ENCODE assay signal across 10 cellular contexts in the genomic region with DNA sequence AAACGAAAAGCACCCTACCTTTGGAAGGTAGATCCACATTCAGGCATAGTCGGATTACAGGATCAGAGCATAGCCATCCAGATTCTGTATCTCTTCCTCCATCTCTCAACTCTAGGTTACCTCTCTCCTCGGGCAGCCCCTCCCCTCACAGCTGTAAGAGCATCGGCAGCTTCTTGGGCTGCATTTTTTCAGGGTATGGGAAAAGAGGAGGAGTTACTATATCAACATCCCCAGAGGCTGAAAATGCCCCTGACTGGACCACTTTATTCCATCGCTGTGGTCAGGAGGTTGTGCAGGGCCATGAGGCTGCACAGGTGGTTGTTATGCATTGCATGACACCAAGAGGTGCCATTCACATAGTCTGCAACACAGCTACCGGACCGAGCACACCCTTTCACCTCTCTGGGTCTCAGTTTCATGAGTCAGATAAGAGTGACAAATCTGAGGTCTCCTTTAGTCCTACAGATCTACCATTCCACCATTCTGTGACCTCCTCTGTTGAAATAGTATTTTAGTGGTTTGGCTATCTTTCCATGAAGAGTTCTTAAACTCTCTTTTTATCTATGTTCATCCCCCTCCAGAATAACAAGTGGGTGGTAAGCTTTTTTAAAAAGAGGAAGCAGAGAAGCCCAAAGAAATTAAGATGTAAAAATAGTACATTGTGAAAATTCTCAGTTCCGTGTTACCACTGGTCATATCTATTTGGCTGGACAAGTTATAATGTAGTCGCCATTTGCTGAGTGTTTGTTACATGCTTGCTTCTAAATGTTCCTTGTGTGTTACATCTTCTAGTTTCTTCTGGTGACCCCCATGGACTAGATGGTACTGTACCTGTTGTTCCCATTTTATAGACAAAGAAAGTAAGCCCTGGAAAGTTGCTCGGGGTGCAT. TPM values are rescaled to one million over a fixed set of nuclear protein-coding genes. Genes with fewer than 3 reads are reported as not detected.
DNase-seq lines count a peak whose midpoint lies in the region; ATAC-seq, FAIRE-seq and TF ChIP-seq lines count a peak whose summit lies in the region.
"Had no signal": no experiment of that assay in that cellular context is flagged by ENCODE, and none has a peak within 500 bp of the region (broad histone marks: within the 10 kb centered on the region; RNA-seq: fewer than 3 reads in every experiment).

No MANE protein-coding gene starts in this region.

- peak; percentile 76 for FAIRE-seq in GM12878 (lab: Jason Lieb, UNC)

- ATAC-seq in GM18499 (IDR thresholded peaks at IDR 0.05; ENCODE audit: insufficient read depth, unreplicated experiment) (peak; percentile 72), GM21526 (IDR thresholded peaks at IDR 0.05; ENCODE audit: low FRiP score, unreplicated experiment) (peak; percentile 69), HG03469 (IDR thresholded peaks at IDR 0.05; ENCODE audit: unreplicated experiment) (peak; percentile 73), GM12878 (peak; percentile 81)

- in situ Hi-C loops in GM12878 (cut with MboI), result loop anchor here (10.0 kb wide), 1 partner anchor 52 kb away; a partner anchor contains a TSS

- H3K4me1 ChIP-seq in GM12878 (ENCODE audit: control insufficient read depth, insufficient read depth, low read length), result peaks cover 28% of the 10 kb centered on the region
- no peaks in the 10 kb centered on the region for H3K4me1 ChIP-seq in SJCRH30

- TF ChIP-seq POLR2A in GM12878 (IDR thresholded peaks at IDR 0.05; ENCODE audit: low read depth, low read length), result peak; percentile 84

- H3K27me3 ChIP-seq in GM12878 (replicated peaks in 1 of 2; ENCODE audit: control insufficient read depth in 2 of 2, insufficient read depth in 2 of 2, low read length in 1 of 2) (no peaks in the 10 kb centered on the region), SJCRH30 (0 out of 2 replicates have a peak, but pooled peaks cover 5% of the 10 kb centered on the region)

- H3K9ac ChIP-seq in GM12878 (ENCODE audit: control insufficient read depth, insufficient read depth, low read length), result peak overlapping the region; percentile 97

- intact Hi-C loops in GM12878 (cut with micrococcal nuclease; ENCODE audit: unreplicated experiment), result loop anchor here (1.0 to 10.0 kb wide), 7 partner anchors 15 to 462 kb away; a partner anchor contains a TSS

- peak; percentile 98 for DNase-seq in GM12878 (ENCODE audit: low read depth, low spot score)
- DNase-seq in SJCRH30, result no peak
- no peak for DNase-seq in DMS79 treated with DMSO at 0.1 percent for 48 hours (lab: John Stamatoyannopoulos, UW)
- DNase-seq in nucleus accumbens (lab: John Stamatoyannopoulos, UW), result no peak
- no peak for DNase-seq in activated effector memory CD4-positive, alpha-beta T cell treated with Interleukin-2 at 50 U/mL for 16 hours
- DNase-seq: NCI-H446 treated with DMSO at 0.1 percent for 48 hours; stimulated activated CD4-positive, alpha-beta T cell treated with anti-CD3 and anti-CD28 coated beads, Interleukin-15, amount 100 ng/mL, for 24 hours had no signal

- 0 out of 2 replicates have a peak, but pooled peaks have one; percentile 1 for TF ChIP-seq RAD21 in GM12878 (IDR thresholded peaks at IDR 0.05; ENCODE audit: insufficient read depth, low read depth, low read length)

- H3K9me3 ChIP-seq in GM12878 (replicated peaks; ENCODE audit: control insufficient read depth, insufficient read depth, low read length) (peaks cover 13% of the 10 kb centered on the region), SJCRH30 (replicated peaks) (0 out of 2 replicates have a peak, but pooled peaks cover 2% of the 10 kb centered on the region)

- H3K4me3 ChIP-seq in GM12878, result peak overlapping the region; percentile 96
- H3K4me3 ChIP-seq in SJCRH30, result no peak overlapping the region

- peak overlapping the region; percentile 82 for H3K4me2 ChIP-seq in GM12878 (ENCODE audit: control insufficient read depth, insufficient read depth)

- no peaks in the 10 kb centered on the region; the same call in 1 of the 2 replicates for H4K20me1 ChIP-seq in GM12878 (ENCODE audit: control insufficient read depth, insufficient read depth)

- POLR2A ChIA-PET in GM12878 (lab: Charles Lee), result interaction anchor here (0.6 to 19.2 kb wide), 11 partner anchors 11 to 475 kb away, joined by 3 to 377 read pairs (median 5); a partner anchor contains a TSS

- H3K79me2 ChIP-seq in GM12878 (ENCODE audit: control insufficient read depth, insufficient read depth, low read length), result peaks cover 91% of the 10 kb centered on the region

- H2AFZ ChIP-seq in GM12878 (ENCODE audit: control insufficient read depth, low read depth, low read length), result no peak overlapping the region

- TSS peak; percentile 81 for BruUV-seq in GM12878 (replicated peaks; lab: Mats Ljungman, UMichigan)

- 1% methylated on average over 10 of the region's 10 CpGs for WGBS in GM12878 (ENCODE audit: insufficient coverage, insufficient replicate concordance, low lambda C conversion rate, missing lambda C conversion rate)

- H3K36me3 ChIP-seq in GM12878 (ENCODE audit: control insufficient read depth in 2 of 2, insufficient read depth in 2 of 2, low read length in 1 of 2) (peaks cover 0 to under 1% of the 10 kb centered on the region in 2 experiments; a peak in 3 of 4 replicates), SJCRH30 (no peaks in the 10 kb centered on the region)

- TF ChIP-seq CTCF in GM12878 (IDR thresholded peaks at IDR 0.05 in 2 of 3, conservative IDR thresholded peaks at IDR 0.05 in 1 of 3; ENCODE audit: control insufficient read depth in 2 of 3, extremely low read depth in 1 of 3, insufficient read depth in 1 of 3, low read depth in 3 of 3, low read length in 3 of 3), result no peak

- SMC1A ChIA-PET in GM12878 (lab: Charles Lee; ENCODE audit: uncharacterized antibody, unreplicated experiment), result interaction anchor here (0.7 to 13.7 kb wide), 20 partner anchors 10 to 410 kb away, joined by 3 to 395 read pairs (median 3); a partner anchor contains a TSS

- peak; percentile 62 to 83; a peak in 3 of 4 replicates for TF ChIP-seq EP300 in GM12878 (IDR thresholded peaks at IDR 0.05; ENCODE audit: borderline replicate concordance in 1 of 2, control insufficient read depth in 1 of 2, low read depth in 2 of 2, low read length in 2 of 2)

- RAD21 ChIA-PET in GM12878 (lab: Charles Lee; ENCODE audit: unreplicated experiment), result interaction anchor here (0.8 to 13.8 kb wide), 18 partner anchors 10 to 604 kb away, joined by 3 to 389 read pairs (median 6); a partner anchor contains a TSS

- H3K27ac ChIP-seq in GM12878 (ENCODE audit: control insufficient read depth, insufficient read depth) (peak overlapping the region; percentile 95), SJCRH30 (no peak overlapping the region)

- CTCF ChIA-PET in GM12878 (lab: Yijun Ruan, JAX), result interaction anchor here (1.0 to 20.4 kb wide), 10 partner anchors 10 to 132 kb away, joined by 3 to 413 read pairs (median 4); a partner anchor contains a TSS

TF ChIP-seq in GM12878, 131 proteins besides CTCF, POLR2A, EP300 and RAD21 (continues in another document):
- peak; percentile 74; the same call in 1 of the 2 replicates for TF ChIP-seq PAX5 (IDR thresholded peaks at IDR 0.05; ENCODE audit: borderline replicate concordance, low read depth, low read length)
- TF ChIP-seq, protein P1, sequence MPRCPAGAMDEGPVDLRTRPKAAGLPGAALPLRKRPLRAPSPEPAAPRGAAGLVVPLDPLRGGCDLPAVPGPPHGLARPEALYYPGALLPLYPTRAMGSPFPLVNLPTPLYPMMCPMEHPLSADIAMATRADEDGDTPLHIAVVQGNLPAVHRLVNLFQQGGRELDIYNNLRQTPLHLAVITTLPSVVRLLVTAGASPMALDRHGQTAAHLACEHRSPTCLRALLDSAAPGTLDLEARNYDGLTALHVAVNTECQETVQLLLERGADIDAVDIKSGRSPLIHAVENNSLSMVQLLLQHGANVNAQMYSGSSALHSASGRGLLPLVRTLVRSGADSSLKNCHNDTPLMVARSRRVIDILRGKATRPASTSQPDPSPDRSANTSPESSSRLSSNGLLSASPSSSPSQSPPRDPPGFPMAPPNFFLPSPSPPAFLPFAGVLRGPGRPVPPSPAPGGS (IDR thresholded peaks at IDR 0.05; ENCODE audit: borderline replicate concordance, insufficient read depth, low read depth, low read length, poor library complexity, severe bottlenecking), result peak; percentile 87
- TF ChIP-seq TCF3 (IDR thresholded peaks at IDR 0.05; ENCODE audit: borderline replicate concordance, insufficient read depth, low read depth, low read length), result peak; percentile 92
- TF ChIP-seq, protein P2, sequence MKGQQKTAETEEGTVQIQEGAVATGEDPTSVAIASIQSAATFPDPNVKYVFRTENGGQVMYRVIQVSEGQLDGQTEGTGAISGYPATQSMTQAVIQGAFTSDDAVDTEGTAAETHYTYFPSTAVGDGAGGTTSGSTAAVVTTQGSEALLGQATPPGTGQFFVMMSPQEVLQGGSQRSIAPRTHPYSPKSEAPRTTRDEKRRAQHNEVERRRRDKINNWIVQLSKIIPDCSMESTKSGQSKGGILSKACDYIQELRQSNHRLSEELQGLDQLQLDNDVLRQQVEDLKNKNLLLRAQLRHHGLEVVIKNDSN (IDR thresholded peaks at IDR 0.05; ENCODE audit: borderline replicate concordance, extremely low read length, insufficient read depth, low read depth, low read length), result no peak
- TF ChIP-seq ZNF622 (IDR thresholded peaks at IDR 0.05), result no peak
- TF ChIP-seq, protein P3, sequence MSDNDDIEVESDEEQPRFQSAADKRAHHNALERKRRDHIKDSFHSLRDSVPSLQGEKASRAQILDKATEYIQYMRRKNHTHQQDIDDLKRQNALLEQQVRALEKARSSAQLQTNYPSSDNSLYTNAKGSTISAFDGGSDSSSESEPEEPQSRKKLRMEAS (IDR thresholded peaks at IDR 0.05; ENCODE audit: low read depth, low read length), result peak; percentile 68; the same call in 1 of the 2 replicates
- TF ChIP-seq NBN (IDR thresholded peaks at IDR 0.05), result no peak; the same call in none of the 2 replicates

RNA-seq across cellular contexts. Expression of a gene that starts 56.6 kb away (rescaled TPM):
- total RNA-seq in GM12878 (2013; cell fraction: nucleolus; rRNA removed), result 16.4 and 16.7 TPM in 2 replicates
- total RNA-seq in GM12878 (2014; rRNA removed) (35.8 and 37.0 TPM in 2 replicates), GM12878 (2014; rRNA removed; fragmentation: Illumina TruSeq; extraction: Trizol) (23.2 and 23.8 TPM in 2 replicates), GM12878 (2021) (43.2 and 43.4 TPM in 2 replicates)
- polyA plus RNA-seq in GM12878 (2011; ENCODE audit: low read depth), result 24.9 TPM
- polyA plus RNA-seq in GM12878 (2011; rRNA removed) (20.3 and 26.9 TPM in 2 replicates), GM12878 (2014; fragmentation: Illumina TruSeq; extraction: Trizol) (27.4 TPM in 2 replicates), GM12878 (2014; fragmentation: Nextera tagmentation; extraction: Ambion mirVana) (10 to 100 TPM; 10.8 to 13.9 TPM), GM12878 (2014; rRNA removed) (28.0 and 29.0 TPM in 2 replicates), GM12878 (2016; fragmentation: Nextera tagmentation; extraction: Ambion mirVana) (10 to 100 TPM; 32.6 to 37.2 TPM)
- 27.0 and 29.7 TPM in 2 replicates for polyA plus RNA-seq in GM12878 (2011; cell fraction: cytosol; rRNA removed)
- 30.5 and 33.0 TPM in 2 replicates for polyA plus RNA-seq in GM12878 (2011; cell fraction: nucleus; rRNA removed)
- 27.7 and 31.8 TPM in 2 replicates for polyA plus RNA-seq in GM12878 (2012)
- polyA minus RNA-seq in GM12878 (2011; rRNA and poly(A)+ RNA removed), result 49.4 and 72.0 TPM in 2 replicates
- 22.5 and 26.3 TPM in 2 replicates for polyA minus RNA-seq in GM12878 (2011; cell fraction: cytosol; rRNA and poly(A)+ RNA removed)
- polyA minus RNA-seq in GM12878 (2011; cell fraction: nucleus; rRNA and poly(A)+ RNA removed), result 12.0 and 23.5 TPM in 2 replicates
- total RNA-seq in SJCRH30 (2014; rRNA removed; shearing (Covaris generic)), result 2.6 and 3.5 TPM in 2 replicates
